23 cellular contexts compared by ENCODE assay signal in the genomic region with DNA sequence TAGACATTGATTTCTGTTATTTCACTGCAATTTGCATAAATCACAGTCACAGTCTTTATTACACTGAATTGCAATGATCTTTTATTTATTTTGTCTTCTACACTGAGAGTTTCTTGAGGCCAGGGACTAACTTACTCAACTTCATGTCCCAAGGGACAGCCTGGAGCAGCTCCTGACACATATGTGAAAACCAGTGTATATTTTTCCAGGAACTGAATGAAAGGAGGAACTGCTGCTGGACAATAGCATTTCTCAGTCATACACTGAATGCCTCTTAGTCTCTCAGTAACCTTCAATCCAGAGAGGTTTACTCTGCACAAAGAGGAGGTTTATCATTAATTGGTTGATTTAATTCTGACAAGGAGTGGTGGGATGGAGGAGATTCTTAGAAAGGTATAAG. TPM values are rescaled to one million over a fixed set of nuclear protein-coding genes. Genes with fewer than 3 reads are reported as not detected.
"Had no signal": no experiment of that assay in that cellular context is flagged by ENCODE, and none has a peak within 500 bp of the region (broad histone marks: within the 10 kb centered on the region; RNA-seq: fewer than 3 reads in every experiment).

No MANE protein-coding gene starts in this region.

- H3K36me3 ChIP-seq: pancreas, transverse colon, vagina, WERI-Rb-1 had no signal

- H3K27ac Mint-ChIP-seq: activated CD4-positive, alpha-beta memory T cell treated with anti-CD3 and anti-CD28 coated beads, Interleukin-2, amount 10 ng/mL, durations not matched to agents 7 days and 5 days; activated naive CD8-positive, alpha-beta T cell; stimulated activated effector memory CD8-positive, alpha-beta T cell treated with anti-CD3 and anti-CD28 coated beads, Interleukin-12 subunit alpha, Interleukin-12 subunit beta, amount 100 ng/mL, for 72 hours; T-cell had no signal

- H3K4me1 ChIP-seq: body of pancreas, pancreas, transverse colon, vagina had no signal

- ATAC-seq: body of pancreas; heart right ventricle; left colon; pancreas; stimulated activated effector memory CD8-positive, alpha-beta T cell treated with anti-CD3 and anti-CD28 coated beads, Interleukin-12 subunit alpha, Interleukin-12 subunit beta, amount 100 ng/mL, for 72 hours; T-cell had no signal

- DNase-seq: activated CD4-positive, alpha-beta memory T cell treated with anti-CD3 and anti-CD28 coated beads, Interleukin-2, amount 10 ng/mL, durations not matched to agents 7 days and 5 days; activated CD8-positive, alpha-beta memory T cell treated with anti-CD3 and anti-CD28 coated beads, Interleukin-2, amount 50 U/mL, for 4 hours; activated gamma-delta T cell; activated T-cell treated with anti-CD3 and anti-CD28 coated beads, Interleukin-2, amount 50 U/mL, for 48 hours; amniotic stem cell; body of pancreas; central memory CD4-positive, alpha-beta T cell; effector CD8-positive, alpha-beta T cell; heart right ventricle; left colon; naive B cell; pancreas; retina; substantia nigra; T-cell; T-helper 9 cell; transverse colon; WERI-Rb-1 had no signal

- H3K9me3 Mint-ChIP-seq: activated CD4-positive, alpha-beta memory T cell treated with anti-CD3 and anti-CD28 coated beads, Interleukin-2, amount 10 ng/mL, durations not matched to agents 7 days and 5 days; naive B cell; stimulated activated effector memory CD8-positive, alpha-beta T cell treated with anti-CD3 and anti-CD28 coated beads, Interleukin-12 subunit alpha, Interleukin-12 subunit beta, amount 100 ng/mL, for 72 hours; T-cell had no signal

- H3K9me3 ChIP-seq: body of pancreas, heart right ventricle, pancreas, transverse colon, vagina had no signal

- H3K4me3 ChIP-seq: body of pancreas, coronary artery, pancreas, transverse colon, vagina had no signal

- H3K27me3 ChIP-seq: body of pancreas, vagina had no signal

- H3K36me3 Mint-ChIP-seq: activated naive CD8-positive, alpha-beta T cell; naive B cell; stimulated activated effector memory CD8-positive, alpha-beta T cell treated with anti-CD3 and anti-CD28 coated beads, Interleukin-12 subunit alpha, Interleukin-12 subunit beta, amount 100 ng/mL, for 72 hours; T-cell had no signal

RNA-seq across cellular contexts. Expression of a gene that starts 5.9 kb away (rescaled TPM):
- total RNA-seq: activated CD4-positive, alpha-beta memory T cell treated with anti-CD3 and anti-CD28 coated beads, Interleukin-2, amount 10 ng/mL, durations not matched to agents 7 days and 5 days; lung microvascular endothelial cell had no signal
